Comparison of ENCODE assay signal across 10 cellular contexts in genomic region chr6:153210083-153210482, GRCh38.
DNase-seq lines count a peak whose midpoint lies in the region; ATAC-seq and TF ChIP-seq lines count a peak whose summit lies in the region.
"Had no signal": no experiment of that assay in that cellular context is flagged by ENCODE, and none has a peak within 500 bp of the region (broad histone marks: within the 10 kb centered on the region; RNA-seq: fewer than 3 reads in every experiment).

No MANE protein-coding gene starts in this region.

- H3K27ac Mint-ChIP-seq in activated CD4-positive, alpha-beta T cell treated with anti-CD3 and anti-CD28 coated beads, Interleukin-2, amount 10 ng/mL, durations not matched to agents 24 days and 14 days, result no peak overlapping the region

- peak; percentile 93 for ATAC-seq in GM21367 (IDR thresholded peaks at IDR 0.05; ENCODE audit: unreplicated experiment)
- ATAC-seq in HG03354 (IDR thresholded peaks at IDR 0.05; ENCODE audit: poor library complexity, severe bottlenecking, unreplicated experiment), result peak; percentile 96

- H3K27me3 ChIP-seq in uterus, result no peaks in the 10 kb centered on the region

- H3K36me3 Mint-ChIP-seq in activated CD4-positive, alpha-beta T cell treated with anti-CD3 and anti-CD28 coated beads, Interleukin-2, amount 10 ng/mL, durations not matched to agents 24 days and 14 days (ENCODE audit: low read depth), result no peaks in the 10 kb centered on the region

- no peaks in the 10 kb centered on the region for H3K4me1 ChIP-seq in uterus

- no peak for TF ChIP-seq CTCF in choroid plexus epithelial cell (conservative IDR thresholded peaks at IDR 0.05; ENCODE audit: low read depth, low read length)
- no peak for TF ChIP-seq CTCF in uterus (IDR thresholded peaks at IDR 0.05)

- DNase-seq in GM04504 (ENCODE audit: low read depth), result peak; percentile 3
- DNase-seq in choroid plexus epithelial cell (ENCODE audit: low read depth), result peak; percentile 79
- no peak for DNase-seq in activated naive CD4-positive, alpha-beta T cell treated with anti-CD3 and anti-CD28 coated beads, Interleukin-2, amount 50 U/mL, for 16 hours
- no peak for DNase-seq in uterus
- no peak for DNase-seq in activated CD4-positive, alpha-beta T cell treated with anti-CD3 and anti-CD28 coated beads, Interleukin-2, amount 10 ng/mL, durations not matched to agents 24 days and 14 days
- no peak for DNase-seq in stimulated activated CD8-positive, alpha-beta memory T cell treated with anti-CD3 and anti-CD28 coated beads, Interleukin-4, amount 100 ng/mL, for 48 hours
- DNase-seq: activated T-cell treated with anti-CD3 and anti-CD28 coated beads, Interleukin-2, amount 50 U/mL, for 48 hours; stimulated activated CD4-positive, alpha-beta T cell treated with anti-CD3 and anti-CD28 coated beads, Interleukin-4, amount 100 ng/mL, for 1 hour had no signal

- intact Hi-C loops in uterus (cut with DNase I; ENCODE audit: low total_unique reads), result no loop called here
- intact Hi-C loops in activated CD4-positive, alpha-beta T cell treated with anti-CD3 and anti-CD28 coated beads, Interleukin-2, amount 10 ng/mL, durations not matched to agents 24 days and 14 days (cut with micrococcal nuclease), result no loop called here

- H3K9me3 ChIP-seq in uterus, result no peaks in the 10 kb centered on the region

- H3K9me3 Mint-ChIP-seq in activated CD4-positive, alpha-beta T cell treated with anti-CD3 and anti-CD28 coated beads, Interleukin-2, amount 10 ng/mL, durations not matched to agents 24 days and 14 days, result no peaks in the 10 kb centered on the region

- no peak for TF ChIP-seq POLR2A in uterus (IDR thresholded peaks at IDR 0.05)

- H3K27me3 Mint-ChIP-seq in activated CD4-positive, alpha-beta T cell treated with anti-CD3 and anti-CD28 coated beads, Interleukin-2, amount 10 ng/mL, durations not matched to agents 24 days and 14 days, result peaks cover 2% of the 10 kb centered on the region

- H3K27ac ChIP-seq in uterus, result no peak overlapping the region

- H3K4me1 Mint-ChIP-seq in activated CD4-positive, alpha-beta T cell treated with anti-CD3 and anti-CD28 coated beads, Interleukin-2, amount 10 ng/mL, durations not matched to agents 24 days and 14 days, result no peaks in the 10 kb centered on the region

- no peaks in the 10 kb centered on the region for H3K36me3 ChIP-seq in uterus

- no peak overlapping the region for H3K4me3 ChIP-seq in choroid plexus epithelial cell (ENCODE audit: low read depth, low read length)
- H3K4me3 ChIP-seq in uterus, result no peak overlapping the region

- no peak overlapping the region for H3K4me3 Mint-ChIP-seq in activated CD4-positive, alpha-beta T cell treated with anti-CD3 and anti-CD28 coated beads, Interleukin-2, amount 10 ng/mL, durations not matched to agents 24 days and 14 days

Comparison
In these comparisons a context has a peak if more than half of its experiments do, and no peak if none do; other contexts are left out.
1. DNase-seq: peak in GM04504 (single experiment) and choroid plexus epithelial cell (single experiment); none in activated naive CD4-positive, alpha-beta T cell treated with anti-CD3 and anti-CD28 coated beads, Interleukin-2, amount 50 U/mL, for 16 hours (single experiment), uterus (0 of 2), activated CD4-positive, alpha-beta T cell treated with anti-CD3 and anti-CD28 coated beads, Interleukin-2, amount 10 ng/mL, durations not matched to agents 24 days and 14 days (single experiment) and stimulated activated CD8-positive, alpha-beta memory T cell treated with anti-CD3 and anti-CD28 coated beads, Interleukin-4, amount 100 ng/mL, for 48 hours (single experiment).